ENCODE assay signal across 22 cellular contexts in genomic region chr20:10586296-10586695, GRCh38.
A peak's percentile ranks its signal among the peaks of the same experiment; 100 is the strongest.
DNase-seq lines count a peak whose midpoint lies in the region; ATAC-seq, FAIRE-seq and TF ChIP-seq lines count a peak whose summit lies in the region.
"Had no signal": no experiment of that assay in that cellular context is flagged by ENCODE, and none has a peak within 500 bp of the region (broad histone marks: within the 10 kb centered on the region; RNA-seq: fewer than 3 reads in every experiment).

No MANE protein-coding gene starts in this region.

- H3K9me1 ChIP-seq in IMR-90 (ENCODE audit: insufficient read depth, low read length), result peaks cover 7% of the 10 kb centered on the region

- in situ Hi-C loops in IMR-90 (cut with MboI; ENCODE audit: low sequenced_read_pairs), result no loop called here

- peak; percentile 84 for FAIRE-seq in A549 (lab: Jason Lieb, UNC)
- FAIRE-seq: D721Med, GM12891, GM18507, H54 had no signal

- H3K9me3 ChIP-seq in A549 (no peaks in the 10 kb centered on the region), IMR-90 (ENCODE audit: control insufficient read depth, insufficient read depth, low read length) (no peaks in the 10 kb centered on the region), thoracic aorta (no peaks in the 10 kb centered on the region), sigmoid colon (no peaks in the 10 kb centered on the region)
- H3K9me3 ChIP-seq: BLaER1, HAP-1 had no signal

- no peaks in the 10 kb centered on the region for H4K20me1 ChIP-seq in IMR-90 (ENCODE audit: insufficient read depth, low read length)
- H4K20me1 ChIP-seq: BLaER1 had no signal

- H3K27ac ChIP-seq in A549, result no peak overlapping the region
- peak overlapping the region; percentile 70 for H3K27ac ChIP-seq in IMR-90 (ENCODE audit: insufficient read depth, low read length)
- no peak overlapping the region for H3K27ac ChIP-seq in coronary artery
- peak overlapping the region in 1 of 2 donors; percentile 28 for H3K27ac ChIP-seq in thoracic aorta
- no peak overlapping the region for H3K27ac ChIP-seq in sigmoid colon
- H3K27ac ChIP-seq: BLaER1, C4-2B had no signal

- H3K56ac ChIP-seq in IMR-90 (ENCODE audit: extremely low read depth, insufficient read depth, low read length), result no peak overlapping the region

- TF ChIP-seq CTCF in A549 (IDR thresholded peaks at IDR 0.05) (no peak), IMR-90 (conservative IDR thresholded peaks at IDR 0.05; ENCODE audit: low read depth, low read length) (no peak), coronary artery (IDR thresholded peaks at IDR 0.05) (no peak), thoracic aorta (IDR thresholded peaks at IDR 0.05) (no peak), sigmoid colon (IDR thresholded peaks at IDR 0.05) (no peak)

- no peak overlapping the region for H2AK9ac ChIP-seq in IMR-90 (replicated peaks; ENCODE audit: low read depth, low read length, poor library complexity)

- H2BK5ac ChIP-seq in IMR-90 (ENCODE audit: low read depth, low read length, poor library complexity, severe bottlenecking), result peak overlapping the region; percentile 16

- TF ChIP-seq POLR2A in A549 (IDR thresholded peaks at IDR 0.05; ENCODE audit: low read length), result no peak
- no peak for TF ChIP-seq POLR2A in IMR-90 (IDR thresholded peaks at IDR 0.05; ENCODE audit: low read depth, low read length)
- no peak for TF ChIP-seq POLR2A in sigmoid colon (IDR thresholded peaks at IDR 0.05)

- TF ChIP-seq EP300 in A549 (IDR thresholded peaks at IDR 0.05) (no peak), sigmoid colon (IDR thresholded peaks at IDR 0.05) (no peak)

- peak overlapping the region; percentile 67; the same call in 1 of the 3 replicates for H2BK15ac ChIP-seq in IMR-90 (ENCODE audit: low read depth, low read length)

- H4K5ac ChIP-seq in IMR-90 (ENCODE audit: low read depth, low read length), result no peak overlapping the region

- POLR2A ChIA-PET in A549 (lab: Yijun Ruan, JAX) (no interaction called here), IMR-90 (lab: Charles Lee; ENCODE audit: unreplicated experiment) (interaction anchor here (0.6 kb wide), 1 partner anchor 10 kb away, joined by 3 read pairs; no protein-coding TSS in a partner anchor)

- peaks cover 0 to 9% of the 10 kb centered on the region in 2 experiments; a peak in 1 of 4 replicates for H3K79me1 ChIP-seq in IMR-90 (ENCODE audit: low read depth in 1 of 2, low read length in 2 of 2)

- peak overlapping the region in 1 of 2 experiments; percentile 43; a peak in 2 of 4 replicates for H4K8ac ChIP-seq in IMR-90 (ENCODE audit: low read depth in 2 of 2, low read length in 2 of 2)

- dilution Hi-C loops in IMR-90 (cut with HindIII; ENCODE audit: low sequenced_read_pairs, unreplicated experiment), result no loop called here

- H3K4ac ChIP-seq in IMR-90 (ENCODE audit: low read depth, low read length), result 0 out of 2 replicates have a peak overlapping the region, but pooled peaks have one; percentile 34

- peak overlapping the region; percentile 71 for H2BK120ac ChIP-seq in IMR-90 (ENCODE audit: low read depth, low read length)

- no TSS peak for BruUV-seq in IMR-90 (replicated peaks; lab: Mats Ljungman, UMichigan)

- H3K36me3 ChIP-seq in IMR-90 (ENCODE audit: control insufficient read depth, insufficient read depth, low read length), result no peaks in the 10 kb centered on the region
- H3K36me3 ChIP-seq in thoracic aorta, result no peaks in the 10 kb centered on the region
- no peaks in the 10 kb centered on the region for H3K36me3 ChIP-seq in sigmoid colon
- H3K36me3 ChIP-seq: BLaER1, HAP-1 had no signal

- H3K27me3 ChIP-seq in IMR-90 (ENCODE audit: control insufficient read depth, insufficient read depth, low read length) (no peaks in the 10 kb centered on the region), thoracic aorta (replicated peaks; ENCODE audit: insufficient read depth) (no peaks in the 10 kb centered on the region), sigmoid colon (no peaks in the 10 kb centered on the region)
- H3K27me3 ChIP-seq: BLaER1 had no signal

- CTCF ChIA-PET in A549 (lab: Yijun Ruan, JAX), result interaction anchor here (1.2 to 2.2 kb wide), 4 partner anchors 8 to 608 kb away, joined by 4 to 8 read pairs (median 6); no protein-coding TSS in a partner anchor
- CTCF ChIA-PET in IMR-90 (lab: Yijun Ruan, JAX), result interaction anchor here (0.6 to 1.0 kb wide), 2 partner anchors 11 to 521 kb away, joined by 3 read pairs; no protein-coding TSS in a partner anchor

- no peak overlapping the region for H3K4me2 ChIP-seq in A549
- no peak overlapping the region for H3K4me2 ChIP-seq in IMR-90 (ENCODE audit: low read depth, low read length)
- H3K4me2 ChIP-seq: BLaER1 had no signal

- WGBS in A549 (ENCODE audit: missing lambda C conversion rate), result 89% methylated on average over 4 of the region's 4 CpGs
- 100% methylated on average over 1 of the region's 4 CpGs; no CpG with 5 or more reads in 1 of the 2 experiments for WGBS in IMR-90 (ENCODE audit: extremely low coverage in 2 of 2, insufficient read length in 1 of 2), 2 experiments
- 91% methylated on average over 4 of the region's 4 CpGs for WGBS in sigmoid colon, 2 donors

- H2AFZ ChIP-seq in IMR-90 (replicated peaks; ENCODE audit: low read length, poor library complexity), result no peak overlapping the region

- ATAC-seq in A549 (no peak), IMR-90 (ENCODE audit: low read depth) (peak; percentile 62), thoracic aorta (ENCODE audit: insufficient number of reproducible peaks, low FRiP score, low read depth) (no peak), HG02759 (IDR thresholded peaks at IDR 0.05; ENCODE audit: unreplicated experiment) (no peak)

- DNase-seq in A549 (ENCODE audit: low read depth in 1 of 2, low spot score in 1 of 2) (no peak), IMR-90 (peak; percentile 58), coronary artery (ENCODE audit: low spot score) (no peak), thoracic aorta (ENCODE audit: low spot score) (no peak), superior temporal gyrus (ENCODE audit: extremely low spot score) (no peak), sigmoid colon (no peak)
- DNase-seq: 8988T; CD4-positive, alpha-beta T cell; CD8-positive, alpha-beta memory T cell; DMS 273 treated with DMSO at 0.1 percent for 48 hours; DMS79; GF-D8; GOT3; HFFc6 had no signal

- H4K91ac ChIP-seq in IMR-90 (ENCODE audit: insufficient read depth, low read depth, low read length), result peak overlapping the region; percentile 67; the same call in 1 of the 2 replicates

- no peak for TF ChIP-seq RAD21 in A549 (conservative IDR thresholded peaks at IDR 0.05 in 1 of 2, IDR thresholded peaks at IDR 0.05 in 1 of 2)
- no peak for TF ChIP-seq RAD21 in IMR-90 (IDR thresholded peaks at IDR 0.05; ENCODE audit: low read length)

- H3K4me3 ChIP-seq in A549 (no peak overlapping the region), IMR-90 (ENCODE audit: insufficient read depth, low read depth, low read length) (no peak overlapping the region), coronary artery (peak overlapping the region; percentile 9), thoracic aorta (peak overlapping the region; percentile 32), sigmoid colon (no peak overlapping the region)
- H3K4me3 ChIP-seq: BLaER1, HAP-1 had no signal

- H2BK20ac ChIP-seq in IMR-90 (ENCODE audit: low read depth, low read length), result peak overlapping the region; percentile 45; the same call in 1 of the 2 replicates

- no peak overlapping the region for H3K23ac ChIP-seq in IMR-90 (ENCODE audit: low read depth, low read length)

- H3K9ac ChIP-seq in IMR-90 (ENCODE audit: low read depth, low read length), result no peak overlapping the region
- H3K9ac ChIP-seq: BLaER1 had no signal

- H3K4me1 ChIP-seq in A549 (peaks cover 27% of the 10 kb centered on the region), IMR-90 (ENCODE audit: control insufficient read depth, insufficient read depth, low read length) (peaks cover 12% of the 10 kb centered on the region), thoracic aorta (ENCODE audit: control insufficient read depth in 1 of 2, low read depth in 2 of 2) (peaks cover 22 to 81% of the 10 kb centered on the region in 2 donors), sigmoid colon (peaks cover 0 to 9% (median 5%) of the 10 kb centered on the region in 4 donors)
- H3K4me1 ChIP-seq: BLaER1 had no signal

- intact Hi-C loops in IMR-90 (cut with micrococcal nuclease) (no loop called here), sigmoid colon (cut with DNase I) (no loop called here)

- H3K18ac ChIP-seq in IMR-90 (ENCODE audit: low read depth, low read length), result peak overlapping the region; percentile 27; the same call in 1 of the 2 replicates

- no peak overlapping the region; the same call in 1 of the 2 replicates for H3K14ac ChIP-seq in IMR-90 (replicated peaks; ENCODE audit: low read depth, low read length)

- H2AK5ac ChIP-seq in IMR-90 (ENCODE audit: low read depth, low read length), result no peak overlapping the region

TF ChIP-seq in A549, 52 proteins besides CTCF, POLR2A, EP300 and RAD21 (continues in another document):
- TF ChIP-seq PBX3 (IDR thresholded peaks at IDR 0.05) (no peak), RCOR1 (IDR thresholded peaks at IDR 0.05; ENCODE audit: low read depth, low read length) (no peak), CHD4 (IDR thresholded peaks at IDR 0.05; ENCODE audit: borderline replicate concordance) (no peak), ZSCAN20 (CRISPR knock-in tag; IDR thresholded peaks at IDR 0.05) (no peak), ZNF302 (CRISPR knock-in tag; IDR thresholded peaks at IDR 0.05) (no peak), JUNB (IDR thresholded peaks at IDR 0.05) (no peak)

TF ChIP-seq in IMR-90, 13 proteins besides CTCF, POLR2A, EP300 and RAD21:
- TF ChIP-seq MAFK (IDR thresholded peaks at IDR 0.05; ENCODE audit: low read depth, low read length), result no peak
TF ChIP-seq in IMR-90: peak in this region for 0.

Comparison
In these comparisons a context has a peak if more than half of its experiments do, and no peak if none do; other contexts are left out.
1. H3K4me3 ChIP-seq: peak in coronary artery (single experiment) and thoracic aorta (single experiment); none in A549 (single experiment), IMR-90 (single experiment) and sigmoid colon (0 of 4).